ENCODE assay signal across 7 cellular contexts in the genomic region with DNA sequence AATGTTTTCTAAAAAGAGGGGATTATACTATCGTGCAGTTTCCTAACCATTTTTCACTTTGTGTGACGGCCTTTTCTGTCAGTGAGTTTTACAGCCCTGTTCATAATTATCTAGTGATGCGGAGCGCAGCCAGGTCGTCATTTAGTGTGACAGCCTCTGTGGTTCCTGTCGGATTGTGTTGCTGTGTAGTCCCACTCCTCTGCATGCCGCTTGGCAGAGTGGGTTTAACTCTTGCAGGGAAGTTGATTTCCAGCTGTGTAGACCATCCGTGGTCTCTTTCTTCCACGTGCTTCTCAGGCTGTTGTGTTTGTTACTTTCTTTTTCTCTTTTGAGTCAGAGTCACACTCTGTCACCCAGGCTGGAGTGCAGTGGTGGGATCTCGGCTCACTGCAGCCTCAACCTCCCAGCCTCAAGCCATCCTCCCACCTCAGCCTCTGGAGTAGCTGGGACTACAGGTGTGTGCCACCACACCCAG. TPM values are rescaled to one million over a fixed set of nuclear protein-coding genes. Genes with fewer than 3 reads are reported as not detected.
A peak's percentile ranks its signal among the peaks of the same experiment; 100 is the strongest.
DNase-seq lines count a peak whose midpoint lies in the region; ATAC-seq and TF ChIP-seq lines count a peak whose summit lies in the region.

No MANE protein-coding gene starts in this region.

- H3K9ac ChIP-seq in H9 (ENCODE audit: extremely low read depth, insufficient read length, low read length) (no peak overlapping the region), neuronal stem cell (ENCODE audit: low read depth, low read length, poor library complexity) (no peak overlapping the region)

- no peak overlapping the region for H4K5ac ChIP-seq in H9 (ENCODE audit: insufficient read length, low read depth, low read length)

- no peaks in the 10 kb centered on the region for H3K9me3 ChIP-seq in H9 (ENCODE audit: control insufficient read depth, low read depth, low read length)
- no peaks in the 10 kb centered on the region for H3K9me3 ChIP-seq in neuronal stem cell (replicated peaks in 1 of 2; ENCODE audit: control insufficient read depth in 2 of 2, insufficient read depth in 1 of 2, low read depth in 1 of 2, low read length in 2 of 2)

- POLR2A ChIA-PET in activated CD4-positive, alpha-beta memory T cell treated with anti-CD3 and anti-CD28 coated beads for 36 hours (lab: Charles Lee): interaction anchor here (1.6 kb wide), 1 partner anchor 9 kb away, joined by 5 read pairs; no protein-coding TSS in a partner anchor

- H3K27me3 ChIP-seq in H9 (ENCODE audit: insufficient read depth, low read length) (no peaks in the 10 kb centered on the region), neuronal stem cell (ENCODE audit: control insufficient read depth in 3 of 3, insufficient read depth in 3 of 3, low read depth in 1 of 3, low read length in 3 of 3) (no peaks in the 10 kb centered on the region)

- H3K56ac ChIP-seq in H9 (ENCODE audit: insufficient read length, low read depth, low read length): no peak overlapping the region

- H3K4me1 Mint-ChIP-seq in H9: peaks cover 30 to 33% of the 10 kb centered on the region in 2 experiments
- H3K4me1 Mint-ChIP-seq in activated CD4-positive, alpha-beta memory T cell treated with anti-CD3 and anti-CD28 coated beads for 36 hours (ENCODE audit: low read depth): peaks cover 40% of the 10 kb centered on the region

- no CpG with 5 or more reads among the region's 10 CpGs for WGBS in H9 (ENCODE audit: extremely low coverage, insufficient read length, low lambda C conversion rate)
- WGBS in neuronal stem cell (ENCODE audit: extremely low coverage in 2 of 2, insufficient read length in 2 of 2, insufficient replicate concordance in 1 of 2), 2 donors: no CpG with 5 or more reads among the region's 10 CpGs

- no peak overlapping the region for H3K27ac ChIP-seq in H9 (ENCODE audit: insufficient read length, low read depth, low read length)
- H3K27ac ChIP-seq in neuronal stem cell (replicated peaks; ENCODE audit: low read length): no peak overlapping the region

- H4K91ac ChIP-seq in H9 (ENCODE audit: insufficient read length, low read depth, low read length) (no peak overlapping the region), neuronal stem cell (ENCODE audit: low read depth, low read length, poor library complexity) (no peak overlapping the region)

- no peak overlapping the region for H3T11ph ChIP-seq in H9 (ENCODE audit: low read length)

- no peak for TF ChIP-seq CTCF in H9 (conservative IDR thresholded peaks at IDR 0.05)

- H2AK5ac ChIP-seq in H9 (ENCODE audit: insufficient read length, low read length): no peak overlapping the region
- H2AK5ac ChIP-seq in neuronal stem cell (ENCODE audit: low read depth, low read length): no peak overlapping the region

- H3K4ac ChIP-seq in H9 (ENCODE audit: low read depth, low read length) (no peak overlapping the region), neuronal stem cell (ENCODE audit: low read length) (no peak overlapping the region)

- H2BK15ac ChIP-seq in H9 (ENCODE audit: low read depth, low read length): no peak overlapping the region
- H2BK15ac ChIP-seq in neuronal stem cell (ENCODE audit: low read length): no peak overlapping the region

- no peak overlapping the region for H3K23ac ChIP-seq in H9 (ENCODE audit: insufficient read length, low read depth, low read length)
- no peak overlapping the region for H3K23ac ChIP-seq in neuronal stem cell (ENCODE audit: low read depth, low read length, poor library complexity)

- H2BK120ac ChIP-seq in H9 (ENCODE audit: low read depth, low read length, poor library complexity, severe bottlenecking) (no peak overlapping the region), neuronal stem cell (ENCODE audit: low read depth, low read length) (no peak overlapping the region)

- H3K4me1 ChIP-seq in H9 (ENCODE audit: insufficient read depth, low read length): no peaks in the 10 kb centered on the region
- peaks cover 0 to 2% of the 10 kb centered on the region in 2 donors for H3K4me1 ChIP-seq in neuronal stem cell (ENCODE audit: control insufficient read depth in 2 of 2, insufficient read depth in 1 of 2, low read depth in 1 of 2, low read length in 2 of 2)

- no peak for DNase-seq in H9
- peak; percentile 29 for DNase-seq in activated CD4-positive, alpha-beta memory T cell treated with anti-CD3 and anti-CD28 coated beads for 36 hours
- no peak for DNase-seq in neuronal stem cell (ENCODE audit: low spot score)
- DNase-seq in DMS53 treated with DMSO at 0.1 percent for 48 hours (lab: John Stamatoyannopoulos, UW; ENCODE audit: unreplicated experiment): no peak
- no peak for DNase-seq in NCI-H2196 treated with DMSO at 0.1 percent for 48 hours (lab: John Stamatoyannopoulos, UW; ENCODE audit: unreplicated experiment)

- H2BK12ac ChIP-seq in H9 (ENCODE audit: insufficient read length, low read depth, low read length): no peak overlapping the region
- H2BK12ac ChIP-seq in neuronal stem cell (ENCODE audit: low read length): no peak overlapping the region

- H4K8ac ChIP-seq in H9 (replicated peaks; ENCODE audit: insufficient read length, low read depth, low read length) (no peak overlapping the region), neuronal stem cell (ENCODE audit: low read depth, low read length) (no peak overlapping the region)

- CTCF ChIA-PET in activated CD4-positive, alpha-beta memory T cell treated with anti-CD3 and anti-CD28 coated beads for 36 hours (lab: Charles Lee): no interaction called here

- H3K9me3 Mint-ChIP-seq in H9: no peaks in the 10 kb centered on the region
- H3K9me3 Mint-ChIP-seq in activated CD4-positive, alpha-beta memory T cell treated with anti-CD3 and anti-CD28 coated beads for 36 hours: no peaks in the 10 kb centered on the region

- no peak overlapping the region for H3K4me3 Mint-ChIP-seq in H9
- H3K4me3 Mint-ChIP-seq in activated CD4-positive, alpha-beta memory T cell treated with anti-CD3 and anti-CD28 coated beads for 36 hours: peak overlapping the region; percentile 60

- no peaks in the 10 kb centered on the region for H3K79me2 ChIP-seq in H9 (ENCODE audit: insufficient read depth, low read length)

- H3K27me3 Mint-ChIP-seq in H9 (ENCODE audit: low read depth): no peaks in the 10 kb centered on the region; the same call in none of the 2 replicates
- no peaks in the 10 kb centered on the region for H3K27me3 Mint-ChIP-seq in activated CD4-positive, alpha-beta memory T cell treated with anti-CD3 and anti-CD28 coated beads for 36 hours

- H3K4me2 ChIP-seq in H9 (ENCODE audit: insufficient read depth, insufficient read length, low read length): no peak overlapping the region
- no peak overlapping the region for H3K4me2 ChIP-seq in neuronal stem cell (ENCODE audit: insufficient read depth, low read length, poor library complexity, severe bottlenecking)

- intact Hi-C loops in activated CD4-positive, alpha-beta memory T cell treated with anti-CD3 and anti-CD28 coated beads for 36 hours (cut with micrococcal nuclease): no loop called here

- ATAC-seq in GM18519 (IDR thresholded peaks at IDR 0.05; ENCODE audit: low FRiP score, unreplicated experiment) (peak; percentile 38), GM18873 (IDR thresholded peaks at IDR 0.05; ENCODE audit: low FRiP score, unreplicated experiment) (no peak)

- H3K79me1 ChIP-seq in H9 (ENCODE audit: insufficient read depth, low read depth, low read length, poor library complexity, severe bottlenecking): no peaks in the 10 kb centered on the region
- no peaks in the 10 kb centered on the region for H3K79me1 ChIP-seq in neuronal stem cell (ENCODE audit: low read depth, low read length)

- H3K14ac ChIP-seq in H9 (ENCODE audit: insufficient read depth, low read length): no peak overlapping the region
- peak overlapping the region; percentile 67 for H3K14ac ChIP-seq in neuronal stem cell (ENCODE audit: low read length)

- H2BK20ac ChIP-seq in H9 (ENCODE audit: low read depth, low read length, poor library complexity, severe bottlenecking): no peak overlapping the region

- no peak overlapping the region for H3K18ac ChIP-seq in H9 (ENCODE audit: insufficient read length, low read depth, low read length)
- H3K18ac ChIP-seq in neuronal stem cell (ENCODE audit: low read length): no peak overlapping the region

- H2BK5ac ChIP-seq in H9 (ENCODE audit: insufficient read length, low read length): no peak overlapping the region
- H2BK5ac ChIP-seq in neuronal stem cell (ENCODE audit: low read length): no peak overlapping the region

- H3K36me3 Mint-ChIP-seq in H9 (ENCODE audit: insufficient read depth in 1 of 3, low read depth in 3 of 3): peaks cover 14 to 25% (median 22%) of the 10 kb centered on the region in 3 experiments; a peak in 6 of 7 replicates
- peaks cover 25% of the 10 kb centered on the region for H3K36me3 Mint-ChIP-seq in activated CD4-positive, alpha-beta memory T cell treated with anti-CD3 and anti-CD28 coated beads for 36 hours

- H3K27ac Mint-ChIP-seq in H9: peak overlapping the region in 2 of 3 experiments; percentile 6 to 34; a peak in 1 of 7 replicates
- H3K27ac Mint-ChIP-seq in activated CD4-positive, alpha-beta memory T cell treated with anti-CD3 and anti-CD28 coated beads for 36 hours: no peak overlapping the region

- H2AFZ ChIP-seq in H9 (ENCODE audit: low read length) (no peak overlapping the region), neuronal stem cell (ENCODE audit: low read length) (no peak overlapping the region)

- no peaks in the 10 kb centered on the region for H3K23me2 ChIP-seq in H9 (ENCODE audit: insufficient read length, low read depth, low read length, poor library complexity, severe bottlenecking)

- H3K4me3 ChIP-seq in neuronal stem cell (ENCODE audit: low read length in 2 of 2): no peak overlapping the region

- H4K20me1 ChIP-seq in H9 (ENCODE audit: control insufficient read depth, insufficient read depth, insufficient read length): peaks cover 4% of the 10 kb centered on the region

- H3K36me3 ChIP-seq in neuronal stem cell (replicated peaks in 1 of 2; ENCODE audit: control insufficient read depth in 2 of 2, insufficient read depth in 2 of 2, low read length in 2 of 2): peaks cover 12 to 26% of the 10 kb centered on the region in 2 donors

RNA-seq across cellular contexts. Expression of gene RAN, which starts 8.6 kb away (rescaled TPM):
- total RNA-seq in H9 (2021): 1,968 and 1,971 TPM in 2 replicates
- 1,000 to 10,000 TPM; 2,100 to 2,144 TPM for total RNA-seq in activated CD4-positive, alpha-beta memory T cell treated with anti-CD3 and anti-CD28 coated beads for 36 hours
- polyA plus RNA-seq in neuronal stem cell (2013, experiment 1 of 2): 728 TPM
- 721 TPM for polyA plus RNA-seq in neuronal stem cell (2013, experiment 2 of 2)

RNA-seq across cellular contexts. Expression of gene STX2, which starts 41.4 kb away (rescaled TPM):
- total RNA-seq in H9 (2021): 16.8 and 19.4 TPM in 2 replicates
- total RNA-seq in activated CD4-positive, alpha-beta memory T cell treated with anti-CD3 and anti-CD28 coated beads for 36 hours: 10 to 100 TPM; 18.1 to 22.8 TPM
- 26.0 TPM for polyA plus RNA-seq in neuronal stem cell (2013, experiment 1 of 2)
- polyA plus RNA-seq in neuronal stem cell (2013, experiment 2 of 2): 28.0 TPM
